ENCODE assay signal across 29 cellular contexts in genomic region chr20:39857188-39857587, GRCh38.
"Had no signal": no experiment of that assay in that cellular context is flagged by ENCODE, and none has a peak within 500 bp of the region (broad histone marks: within the 10 kb centered on the region; RNA-seq: fewer than 3 reads in every experiment).

No MANE protein-coding gene starts in this region.

- H3K4me3 ChIP-seq: ascending aorta, cardiac muscle cell, SJCRH30 had no signal

- H3K27me3 Mint-ChIP-seq: activated CD4-positive, alpha-beta T cell treated with anti-CD3 and anti-CD28 coated beads, Interleukin-2, amount 10 ng/mL, durations not matched to agents 24 days and 14 days had no signal

- H3K36me3 Mint-ChIP-seq: activated naive CD8-positive, alpha-beta T cell treated with anti-CD3 and anti-CD28 coated beads for 36 hours had no signal

- H3K4me1 ChIP-seq: ascending aorta had no signal

- FAIRE-seq: TTC549 had no signal

- H3K4me1 Mint-ChIP-seq: activated CD4-positive, alpha-beta T cell treated with anti-CD3 and anti-CD28 coated beads, Interleukin-2, amount 10 ng/mL, durations not matched to agents 24 days and 14 days; activated naive CD8-positive, alpha-beta T cell treated with anti-CD3 and anti-CD28 coated beads for 36 hours; activated T-helper 17 cell treated with anti-CD3 and anti-CD28 coated beads, Interleukin-2, amount 50 U/mL, for 72 hours; central memory CD8-positive, alpha-beta T cell had no signal

- ATAC-seq: activated CD8-positive, alpha-beta T cell treated with anti-CD3 and anti-CD28 coated beads for 36 hours; activated T-cell treated with anti-CD3 and anti-CD28 coated beads, Interleukin-2, amount 50 U/mL, for 72 hours; activated T-helper 17 cell treated with anti-CD3 and anti-CD28 coated beads, Interleukin-2, amount 50 U/mL, for 72 hours; Panc1 had no signal

- H3K9me3 ChIP-seq: ascending aorta, SJCRH30, SK-N-SH had no signal

- DNase-seq: activated CD4-positive, alpha-beta T cell treated with anti-CD3 and anti-CD28 coated beads, Interleukin-2, amount 10 ng/mL, durations not matched to agents 24 days and 14 days; activated CD4-positive, alpha-beta T cell treated with anti-CD3 and anti-CD28 coated beads, Interleukin-2, amount 50 U/mL, for 4 hours; activated CD8-positive, alpha-beta T cell treated with anti-CD3 and anti-CD28 coated beads for 36 hours; activated effector memory CD4-positive, alpha-beta T cell treated with anti-CD3 and anti-CD28 coated beads, Interleukin-2, amount 50 U/mL, for 16 hours; activated naive CD4-positive, alpha-beta T cell; activated naive CD4-positive, alpha-beta T cell treated with anti-CD3 and anti-CD28 coated beads, Interleukin-2, amount 50 U/mL, for 16 hours; activated naive CD8-positive, alpha-beta T cell treated with anti-CD3 and anti-CD28 coated beads for 36 hours; activated T-cell treated with anti-CD3 and anti-CD28 coated beads, Interleukin-2, amount 50 U/mL, for 1 hour; activated T-cell treated with anti-CD3 and anti-CD28 coated beads, Interleukin-2, amount 50 U/mL, for 72 hours; amygdala; NCI-H1092 treated with DMSO at 0.1 percent for 48 hours; NCI-H1417; NCI-H146; NCI-H187; NCI-H2029 treated with DMSO at 0.1 percent for 48 hours; NCI-H2107; NCI-H524 treated with DMSO at 0.1 percent for 48 hours; SHP77; SJCRH30; SK-N-SH had no signal

- H3K9me3 Mint-ChIP-seq: activated CD4-positive, alpha-beta T cell treated with anti-CD3 and anti-CD28 coated beads, Interleukin-2, amount 10 ng/mL, durations not matched to agents 24 days and 14 days; activated CD8-positive, alpha-beta T cell treated with anti-CD3 and anti-CD28 coated beads for 36 hours; activated naive CD8-positive, alpha-beta T cell treated with anti-CD3 and anti-CD28 coated beads for 36 hours; T-helper 1 cell treated with Interleukin-12 subunit alpha and Interleukin-12 subunit beta and Interleukin-4 antibody, amounts not matched to agents 30 μg/mL and 1 μg/mL, for 36 hours; T-helper 2 cell treated with Interferon-gamma antibody and Interleukin-4, amounts not matched to agents 5 μg/mL and 100 μg/mL, for 36 hours had no signal

- H3K36me3 ChIP-seq: ascending aorta, cardiac muscle cell, SJCRH30 had no signal

- H3K27ac Mint-ChIP-seq: activated CD4-positive, alpha-beta T cell treated with anti-CD3 and anti-CD28 coated beads, Interleukin-2, amount 10 ng/mL, durations not matched to agents 24 days and 14 days; activated CD8-positive, alpha-beta T cell treated with anti-CD3 and anti-CD28 coated beads for 36 hours; activated naive CD8-positive, alpha-beta T cell treated with anti-CD3 and anti-CD28 coated beads for 36 hours; activated T-cell treated with anti-CD3 and anti-CD28 coated beads, Interleukin-2, amount 50 U/mL, for 72 hours; activated T-helper 17 cell treated with anti-CD3 and anti-CD28 coated beads, Interleukin-2, amount 50 U/mL, for 72 hours; T-helper 1 cell treated with Interleukin-12 subunit alpha and Interleukin-12 subunit beta and Interleukin-4 antibody, amounts not matched to agents 30 μg/mL and 1 μg/mL, for 36 hours; T-helper 2 cell treated with Interferon-gamma antibody and Interleukin-4, amounts not matched to agents 5 μg/mL and 100 μg/mL, for 36 hours had no signal

- H3K4me3 Mint-ChIP-seq: activated CD4-positive, alpha-beta T cell treated with anti-CD3 and anti-CD28 coated beads, Interleukin-2, amount 10 ng/mL, durations not matched to agents 24 days and 14 days; activated CD8-positive, alpha-beta T cell treated with anti-CD3 and anti-CD28 coated beads for 36 hours; activated naive CD8-positive, alpha-beta T cell treated with anti-CD3 and anti-CD28 coated beads for 36 hours; activated T-cell treated with anti-CD3 and anti-CD28 coated beads, Interleukin-2, amount 50 U/mL, for 72 hours; activated T-helper 17 cell treated with anti-CD3 and anti-CD28 coated beads, Interleukin-2, amount 50 U/mL, for 72 hours; central memory CD8-positive, alpha-beta T cell; T-helper 1 cell treated with Interleukin-12 subunit alpha and Interleukin-12 subunit beta and Interleukin-4 antibody, amounts not matched to agents 30 μg/mL and 1 μg/mL, for 36 hours; T-helper 2 cell treated with Interferon-gamma antibody and Interleukin-4, amounts not matched to agents 5 μg/mL and 100 μg/mL, for 36 hours had no signal

- H3K27ac ChIP-seq: ascending aorta, cardiac muscle cell, KMS-11, SJCRH30 had no signal
